Comparison of ENCODE assay signal across 8 cellular contexts in genomic region chr10:86535057-86535882, GRCh38. TPM values are rescaled to one million over a fixed set of nuclear protein-coding genes. Genes with fewer than 3 reads are reported as not detected.
A peak's percentile ranks its signal among the peaks of the same experiment; 100 is the strongest.
DNase-seq lines count a peak whose midpoint lies in the region; ATAC-seq and TF ChIP-seq lines count a peak whose summit lies in the region.

No MANE protein-coding gene starts in this region.

- H3K4me1 ChIP-seq in liver (ENCODE audit: control insufficient read depth in 4 of 4, insufficient read depth in 4 of 4, low read length in 3 of 4): peaks cover 0 to 14% (median 10%) of the 10 kb centered on the region in 4 donors

- peak overlapping the region in 1 of 2 donors; percentile 14 for H3K9ac ChIP-seq in liver (ENCODE audit: low read depth in 1 of 2, low read length in 2 of 2)

- peaks cover 15% of the 10 kb centered on the region for H3K4me1 Mint-ChIP-seq in T-helper 1 cell treated with Interleukin-12 subunit alpha and Interleukin-12 subunit beta and Interleukin-4 antibody, amounts not matched to agents 30 μg/mL and 1 μg/mL, for 36 hours (ENCODE audit: low read depth)
- peaks cover 17% of the 10 kb centered on the region for H3K4me1 Mint-ChIP-seq in dendritic cell treated with granulocyte-macrophage colony-stimulating factor and Interleukin-4, amounts not matched to agents 40 ng/mL and 50 ng/mL, for 4 days (ENCODE audit: low read depth)
- H3K4me1 Mint-ChIP-seq in stimulated activated memory B cell treated with anti-CD40 and anti-IgM and Interleukin-4, amounts not matched to agents 10 μg/mL and 1 μg/mL and 100 μg/mL, for 72 hours: peaks cover 20% of the 10 kb centered on the region

- peaks cover 2% of the 10 kb centered on the region for H3K36me3 Mint-ChIP-seq in T-helper 1 cell treated with Interleukin-12 subunit alpha and Interleukin-12 subunit beta and Interleukin-4 antibody, amounts not matched to agents 30 μg/mL and 1 μg/mL, for 36 hours (ENCODE audit: low read depth)
- H3K36me3 Mint-ChIP-seq in dendritic cell treated with granulocyte-macrophage colony-stimulating factor and Interleukin-4, amounts not matched to agents 40 ng/mL and 50 ng/mL, for 4 days (ENCODE audit: low read depth): peaks cover 6% of the 10 kb centered on the region
- H3K36me3 Mint-ChIP-seq in stimulated activated memory B cell treated with anti-CD40 and anti-IgM and Interleukin-4, amounts not matched to agents 10 μg/mL and 1 μg/mL and 100 μg/mL, for 72 hours: peaks cover 5% of the 10 kb centered on the region

- peak; percentile 47 for ATAC-seq in GM21515 (IDR thresholded peaks at IDR 0.05; ENCODE audit: unreplicated experiment)
- ATAC-seq in stimulated activated memory B cell treated with anti-CD40 and anti-IgM and Interleukin-4, amounts not matched to agents 10 μg/mL and 1 μg/mL and 100 μg/mL, for 72 hours: peak; percentile 93
- no peak for ATAC-seq in GM18517 (IDR thresholded peaks at IDR 0.05; ENCODE audit: unreplicated experiment)

- DNase-seq in AG08396 (ENCODE audit: low spot score) (peak; percentile 89), COLO829 (ENCODE audit: low spot score) (no peak)

- H3K9me3 Mint-ChIP-seq in T-helper 1 cell treated with Interleukin-12 subunit alpha and Interleukin-12 subunit beta and Interleukin-4 antibody, amounts not matched to agents 30 μg/mL and 1 μg/mL, for 36 hours: no peaks in the 10 kb centered on the region
- H3K9me3 Mint-ChIP-seq in dendritic cell treated with granulocyte-macrophage colony-stimulating factor and Interleukin-4, amounts not matched to agents 40 ng/mL and 50 ng/mL, for 4 days: peaks cover 9% of the 10 kb centered on the region
- H3K9me3 Mint-ChIP-seq in stimulated activated memory B cell treated with anti-CD40 and anti-IgM and Interleukin-4, amounts not matched to agents 10 μg/mL and 1 μg/mL and 100 μg/mL, for 72 hours: peaks cover 3% of the 10 kb centered on the region

- H3K27me3 Mint-ChIP-seq in T-helper 1 cell treated with Interleukin-12 subunit alpha and Interleukin-12 subunit beta and Interleukin-4 antibody, amounts not matched to agents 30 μg/mL and 1 μg/mL, for 36 hours (ENCODE audit: low read depth): peaks cover 3% of the 10 kb centered on the region
- H3K27me3 Mint-ChIP-seq in dendritic cell treated with granulocyte-macrophage colony-stimulating factor and Interleukin-4, amounts not matched to agents 40 ng/mL and 50 ng/mL, for 4 days: peaks cover 30% of the 10 kb centered on the region
- peaks cover 2% of the 10 kb centered on the region for H3K27me3 Mint-ChIP-seq in stimulated activated memory B cell treated with anti-CD40 and anti-IgM and Interleukin-4, amounts not matched to agents 10 μg/mL and 1 μg/mL and 100 μg/mL, for 72 hours

- TF ChIP-seq CTCF in liver (IDR thresholded peaks at IDR 0.05; ENCODE audit: low read depth, low read length, missing input control): no peak

- H3K27ac Mint-ChIP-seq in T-helper 1 cell treated with Interleukin-12 subunit alpha and Interleukin-12 subunit beta and Interleukin-4 antibody, amounts not matched to agents 30 μg/mL and 1 μg/mL, for 36 hours: no peak overlapping the region
- H3K27ac Mint-ChIP-seq in dendritic cell treated with granulocyte-macrophage colony-stimulating factor and Interleukin-4, amounts not matched to agents 40 ng/mL and 50 ng/mL, for 4 days: peak overlapping the region; percentile 58
- H3K27ac Mint-ChIP-seq in stimulated activated memory B cell treated with anti-CD40 and anti-IgM and Interleukin-4, amounts not matched to agents 10 μg/mL and 1 μg/mL and 100 μg/mL, for 72 hours: peak overlapping the region; percentile 79

- peak overlapping the region; percentile 45 to 88 for H3K27ac ChIP-seq in liver (ENCODE audit: low read depth in 1 of 2, low read length in 2 of 2)

- H3K27me3 ChIP-seq in liver (ENCODE audit: control insufficient read depth in 4 of 4, insufficient read depth in 4 of 4, low read length in 3 of 4): no peaks in the 10 kb centered on the region

- no peaks in the 10 kb centered on the region for H3K9me3 ChIP-seq in liver (ENCODE audit: control insufficient read depth in 4 of 4, low read length in 3 of 4)

- H3K4me3 Mint-ChIP-seq in T-helper 1 cell treated with Interleukin-12 subunit alpha and Interleukin-12 subunit beta and Interleukin-4 antibody, amounts not matched to agents 30 μg/mL and 1 μg/mL, for 36 hours: peak overlapping the region; percentile 56
- H3K4me3 Mint-ChIP-seq in dendritic cell treated with granulocyte-macrophage colony-stimulating factor and Interleukin-4, amounts not matched to agents 40 ng/mL and 50 ng/mL, for 4 days: peak overlapping the region; percentile 75
- peak overlapping the region; percentile 78 for H3K4me3 Mint-ChIP-seq in stimulated activated memory B cell treated with anti-CD40 and anti-IgM and Interleukin-4, amounts not matched to agents 10 μg/mL and 1 μg/mL and 100 μg/mL, for 72 hours

- intact Hi-C loops in dendritic cell treated with granulocyte-macrophage colony-stimulating factor and Interleukin-4, amounts not matched to agents 40 ng/mL and 50 ng/mL, for 4 days (cut with micrococcal nuclease): no loop called here

- WGBS in liver: 13% methylated on average over 49 of the region's 49 CpGs

- peak in 1 of 2 donors; percentile 18 for TF ChIP-seq RAD21 in liver (IDR thresholded peaks at IDR 0.05)

- H3K36me3 ChIP-seq in liver (ENCODE audit: control insufficient read depth in 4 of 4, insufficient read depth in 3 of 4, low read depth in 1 of 4, low read length in 3 of 4): no peaks in the 10 kb centered on the region

- H3K4me3 ChIP-seq in liver (ENCODE audit: low read depth in 1 of 3, low read length in 3 of 3): peak overlapping the region; percentile 4 to 42 (median 35)

TF ChIP-seq in liver, 16 proteins besides CTCF, POLR2A, EP300 and RAD21:
- TF ChIP-seq SP1 (IDR thresholded peaks at IDR 0.05) (peak; percentile 62), HNF4A (conservative IDR thresholded peaks at IDR 0.05) (peak; percentile 55 to 75), RXRA (IDR thresholded peaks at IDR 0.05) (peak; percentile 64 to 76), MAX (IDR thresholded peaks at IDR 0.05) (peak; percentile 20), GABPA (IDR thresholded peaks at IDR 0.05 in 1 of 2, conservative IDR thresholded peaks at IDR 0.05 in 1 of 2) (no peak), EGR1 (IDR thresholded peaks at IDR 0.05; ENCODE audit: low read depth in 2 of 2) (peak; percentile 80 to 85), REST (IDR thresholded peaks at IDR 0.05) (no peak), NR2F2 (IDR thresholded peaks at IDR 0.05) (no peak), HNF4G (IDR thresholded peaks at IDR 0.05) (no peak), FOXA2 (IDR thresholded peaks at IDR 0.05) (no peak)

RNA-seq across cellular contexts. Expression of gene WAPL, which starts 13.7 kb away (rescaled TPM):
- 10 to 100 TPM; 36.1 to 37.9 TPM for total RNA-seq in liver
- 10 to 100 TPM in 1 of 2 donors, 1 to 10 TPM in 1; 9.7 to 12.0 TPM for polyA plus RNA-seq in liver
